Comparison of ENCODE assay signal across 1 cellular context in genomic region chr3:188060436-188060835, GRCh38.
TF ChIP-seq lines count a peak whose summit lies in the region.

No MANE protein-coding gene starts in this region.

TF ChIP-seq in GM23338, 12 proteins besides CTCF, POLR2A, EP300 and RAD21 (continued from another document):
- TF ChIP-seq REST (IDR thresholded peaks at IDR 0.05; ENCODE audit: unreplicated experiment) = no peak
